ENCODE assay signal across 8 cellular contexts in the genomic region with DNA sequence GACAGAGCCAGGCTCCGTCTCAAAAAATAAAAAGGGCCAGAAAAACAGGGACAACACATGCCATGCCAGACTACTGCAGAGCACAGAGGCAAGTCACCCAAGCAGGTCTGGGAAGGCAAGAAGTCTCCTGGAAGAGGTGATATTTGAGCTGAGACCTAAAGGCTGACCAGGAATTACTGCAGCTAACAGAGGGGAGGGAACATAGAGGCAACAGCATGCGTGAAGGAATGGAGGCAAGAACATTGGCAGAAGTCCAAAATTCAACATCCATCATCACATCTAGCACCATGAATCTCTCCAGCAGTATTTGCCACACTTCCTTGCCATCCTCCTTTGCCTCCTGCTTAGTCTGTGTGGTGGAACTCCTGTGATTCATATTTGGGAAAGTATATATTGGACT. TPM values are rescaled to one million over a fixed set of nuclear protein-coding genes. Genes with fewer than 3 reads are reported as not detected.
DNase-seq lines count a peak whose midpoint lies in the region; ATAC-seq, FAIRE-seq and TF ChIP-seq lines count a peak whose summit lies in the region.

No MANE protein-coding gene starts in this region.

- BruUV-seq in HepG2 (replicated peaks; lab: Mats Ljungman, UMichigan) = no TSS peak

- H3K36me3 Mint-ChIP-seq in activated T-helper 1 cell treated with anti-CD3 and anti-CD28 coated beads, Interleukin-12 subunit alpha, Interleukin-12 subunit beta, Interleukin-2, Interleukin-4 antibody, amounts not matched to agents 30 ng/mL and 10 ng/mL and 1 ng/mL, durations not matched to agents 14 hours and 24 hours and 36 hours (ENCODE audit: low read depth) = peaks cover 14% of the 10 kb centered on the region

- H2AFZ ChIP-seq in HepG2 (ENCODE audit: low read length) = peak overlapping the region; percentile 16

- no peak for ATAC-seq in HepG2
- no peak for ATAC-seq in right lobe of liver
- no peak for ATAC-seq in upper lobe of right lung
- ATAC-seq in foreskin keratinocyte = no peak
- no peak for ATAC-seq in HG02678 (IDR thresholded peaks at IDR 0.05; ENCODE audit: unreplicated experiment)
- ATAC-seq in right cardiac atrium = no peak

- in situ Hi-C loops in HepG2 (cut with HindIII; ENCODE audit: extremely low pct_ligation_motif_present, low pct_unique_long_range_greater_than_20kb) = loop anchor here (5.0 kb wide), 1 partner anchor 196 kb away; the partner anchor contains the start of gene PPARG

- no peaks in the 10 kb centered on the region for H3K27me3 ChIP-seq in HepG2 (ENCODE audit: control insufficient read depth in 1 of 2, insufficient read depth in 2 of 2, low read length in 2 of 2)
- no peaks in the 10 kb centered on the region for H3K27me3 ChIP-seq in right lobe of liver
- no peaks in the 10 kb centered on the region for H3K27me3 ChIP-seq in upper lobe of right lung
- H3K27me3 ChIP-seq in foreskin keratinocyte = no peaks in the 10 kb centered on the region
- H3K27me3 ChIP-seq in right cardiac atrium (ENCODE audit: control insufficient read depth, insufficient read depth) = no peaks in the 10 kb centered on the region

- peaks cover 17% of the 10 kb centered on the region for H3K79me2 ChIP-seq in HepG2 (ENCODE audit: insufficient read depth, low read length)

- intact Hi-C loops in HepG2 (cut with micrococcal nuclease; ENCODE audit: unreplicated experiment) (loop anchor here (5.0 to 10.0 kb wide), 3 partner anchors 169 to 306 kb away; partner anchors contain the start of gene PPARG), right lobe of liver (cut with DNase I) (no loop called here), upper lobe of right lung (cut with DNase I) (loop anchor here (5.0 kb wide), 1 partner anchor 346 kb away; no protein-coding TSS in a partner anchor), right cardiac atrium (cut with DNase I) (loop anchor here in 3 of 4 donors (5.0 kb wide), 2 partner anchors 196 to 346 kb away; partner anchors contain the start of gene PPARG (in 1 of the 3))
- intact Hi-C loops in activated T-helper 1 cell treated with anti-CD3 and anti-CD28 coated beads, Interleukin-12 subunit alpha, Interleukin-12 subunit beta, Interleukin-2, Interleukin-4 antibody, amounts not matched to agents 30 ng/mL and 10 ng/mL and 1 ng/mL, durations not matched to agents 14 hours and 24 hours and 36 hours (cut with micrococcal nuclease) = loop anchor here (5.0 to 10.0 kb wide), 6 partner anchors 171 to 1209 kb away; partner anchors contain the start of genes ATG7 and SYN2

- H3K4me3 ChIP-seq in HepG2 (replicated peaks in 1 of 3; ENCODE audit: insufficient read depth in 1 of 3, low read depth in 2 of 3, low read length in 3 of 3) = peak overlapping the region; percentile 58 to 84 (median 61); a peak in 5 of 6 replicates
- no peak overlapping the region for H3K4me3 ChIP-seq in right lobe of liver
- H3K4me3 ChIP-seq in upper lobe of right lung = peak overlapping the region; percentile 85
- H3K4me3 ChIP-seq in right cardiac atrium (ENCODE audit: low read length) = no peak overlapping the region

- no peak for TF ChIP-seq RAD21 in HepG2 (CRISPR knock-in tag; IDR thresholded peaks at IDR 0.05)

- FAIRE-seq in HepG2 (lab: Jason Lieb, UNC) = no peak

- TF ChIP-seq CTCF in HepG2 (CRISPR knock-in tag; IDR thresholded peaks at IDR 0.05) (no peak), right lobe of liver (IDR thresholded peaks at IDR 0.05) (no peak), upper lobe of right lung (IDR thresholded peaks at IDR 0.05) (no peak), foreskin keratinocyte (conservative IDR thresholded peaks at IDR 0.05) (no peak)

- peaks cover 40% of the 10 kb centered on the region for H3K4me1 Mint-ChIP-seq in activated T-helper 1 cell treated with anti-CD3 and anti-CD28 coated beads, Interleukin-12 subunit alpha, Interleukin-12 subunit beta, Interleukin-2, Interleukin-4 antibody, amounts not matched to agents 30 ng/mL and 10 ng/mL and 1 ng/mL, durations not matched to agents 14 hours and 24 hours and 36 hours (ENCODE audit: low read depth)

- DNase-seq in HepG2 (ENCODE audit: low spot score) = no peak
- no peak for DNase-seq in right lobe of liver
- DNase-seq in activated T-helper 1 cell treated with anti-CD3 and anti-CD28 coated beads, Interleukin-12 subunit alpha, Interleukin-12 subunit beta, Interleukin-2, Interleukin-4 antibody, amounts not matched to agents 30 ng/mL and 10 ng/mL and 1 ng/mL, durations not matched to agents 14 hours and 24 hours and 36 hours (ENCODE audit: low spot score) = no peak
- DNase-seq in kidney tubule cell (ENCODE audit: low spot score) = peak; percentile 65
- DNase-seq in upper lobe of right lung = no peak
- no peak for DNase-seq in foreskin keratinocyte
- DNase-seq in right cardiac atrium = no peak

- H3K4me2 ChIP-seq in HepG2 (ENCODE audit: low read depth, low read length) = peak overlapping the region; percentile 100

- 36% methylated on average over 2 of the region's 2 CpGs for WGBS in HepG2 (ENCODE audit: low lambda C conversion rate)
- 38% methylated on average over 2 of the region's 2 CpGs for WGBS in right lobe of liver (ENCODE audit: insufficient coverage, low coverage, low lambda C conversion rate, missing lambda C conversion rate)
- 43% methylated on average over 2 of the region's 2 CpGs for WGBS in right cardiac atrium

- H3K4me3 Mint-ChIP-seq in activated T-helper 1 cell treated with anti-CD3 and anti-CD28 coated beads, Interleukin-12 subunit alpha, Interleukin-12 subunit beta, Interleukin-2, Interleukin-4 antibody, amounts not matched to agents 30 ng/mL and 10 ng/mL and 1 ng/mL, durations not matched to agents 14 hours and 24 hours and 36 hours = peak overlapping the region; percentile 100

- H3K9me3 Mint-ChIP-seq in activated T-helper 1 cell treated with anti-CD3 and anti-CD28 coated beads, Interleukin-12 subunit alpha, Interleukin-12 subunit beta, Interleukin-2, Interleukin-4 antibody, amounts not matched to agents 30 ng/mL and 10 ng/mL and 1 ng/mL, durations not matched to agents 14 hours and 24 hours and 36 hours = no peaks in the 10 kb centered on the region

- H3K27ac Mint-ChIP-seq in activated T-helper 1 cell treated with anti-CD3 and anti-CD28 coated beads, Interleukin-12 subunit alpha, Interleukin-12 subunit beta, Interleukin-2, Interleukin-4 antibody, amounts not matched to agents 30 ng/mL and 10 ng/mL and 1 ng/mL, durations not matched to agents 14 hours and 24 hours and 36 hours = peak overlapping the region; percentile 98

- H3K36me3 ChIP-seq in HepG2 (replicated peaks in 1 of 2; ENCODE audit: control insufficient read depth in 1 of 2, insufficient read depth in 2 of 2, low read length in 2 of 2) = no peaks in the 10 kb centered on the region
- H3K36me3 ChIP-seq in right lobe of liver = no peaks in the 10 kb centered on the region
- H3K36me3 ChIP-seq in upper lobe of right lung = no peaks in the 10 kb centered on the region

- no peak for TF ChIP-seq EP300 in HepG2 (IDR thresholded peaks at IDR 0.05; ENCODE audit: low read depth in 2 of 2, low read length in 2 of 2)
- TF ChIP-seq EP300 in HepG2 (CRISPR knock-in tag; IDR thresholded peaks at IDR 0.05; ENCODE audit: borderline replicate concordance) = no peak

- CTCF ChIA-PET in HepG2 (lab: Yijun Ruan, JAX; ENCODE audit: low intra/inter-chr PET ratio, low total read pairs) = no interaction called here

- H3K9ac ChIP-seq in HepG2 (ENCODE audit: insufficient read depth, low read depth, low read length) = peak overlapping the region; percentile 74

- no peak for TF ChIP-seq POLR2A in HepG2 (IDR thresholded peaks at IDR 0.05; ENCODE audit: insufficient read depth in 1 of 2, low read depth in 2 of 2, low read length in 2 of 2)
- TF ChIP-seq POLR2A in right lobe of liver (IDR thresholded peaks at IDR 0.05) = no peak

- H3K9me3 ChIP-seq in HepG2 (ENCODE audit: low read length) (no peaks in the 10 kb centered on the region), right lobe of liver (no peaks in the 10 kb centered on the region), upper lobe of right lung (no peaks in the 10 kb centered on the region), right cardiac atrium (ENCODE audit: control insufficient read depth, low read length) (no peaks in the 10 kb centered on the region)

- POLR2A ChIA-PET in HepG2 (lab: Yijun Ruan, JAX) = interaction anchor here (1.0 to 3.1 kb wide), 3 partner anchors 12 to 78 kb away, joined by 3 to 19 read pairs (median 13); no protein-coding TSS in a partner anchor

- H3K4me1 ChIP-seq in HepG2 (ENCODE audit: insufficient read depth, low read length) (peaks cover 59% of the 10 kb centered on the region), right lobe of liver (peaks cover 0 to 19% (median 4%) of the 10 kb centered on the region in 4 donors), upper lobe of right lung (peaks cover 20% of the 10 kb centered on the region), foreskin keratinocyte (peaks cover 10% of the 10 kb centered on the region), right cardiac atrium (ENCODE audit: control insufficient read depth, insufficient read depth, low read length) (peaks cover 7% of the 10 kb centered on the region)

- no peaks in the 10 kb centered on the region for H3K27me3 Mint-ChIP-seq in activated T-helper 1 cell treated with anti-CD3 and anti-CD28 coated beads, Interleukin-12 subunit alpha, Interleukin-12 subunit beta, Interleukin-2, Interleukin-4 antibody, amounts not matched to agents 30 ng/mL and 10 ng/mL and 1 ng/mL, durations not matched to agents 14 hours and 24 hours and 36 hours (ENCODE audit: insufficient read depth)

- H4K20me1 ChIP-seq in HepG2 (ENCODE audit: insufficient read depth, low read length) = no peaks in the 10 kb centered on the region

- H3K27ac ChIP-seq in HepG2 (ENCODE audit: extremely low read length, insufficient read depth, low read length) (peak overlapping the region; percentile 75), right lobe of liver (peak overlapping the region in 1 of 3 donors; percentile 48), upper lobe of right lung (peak overlapping the region; percentile 65), foreskin keratinocyte (no peak overlapping the region), right cardiac atrium (ENCODE audit: low read length) (no peak overlapping the region)

RNA-seq across cellular contexts. Expression of gene TSEN2, which starts 0.9 kb away (rescaled TPM):
- total RNA-seq in HepG2 (2016; rRNA removed; fragmentation: Illumina TruSeq; extraction: Trizol) = 16.4 and 17.3 TPM in 2 replicates
- 8.7 and 13.6 TPM in 2 replicates for total RNA-seq in HepG2 (2016; cell fraction: cytosol; rRNA removed; fragmentation: Illumina TruSeq; extraction: Trizol; ENCODE audit: low read depth)
- 15.8 and 19.3 TPM in 2 replicates for total RNA-seq in HepG2 (2016; cell fraction: insoluble cytoplasmic fraction; rRNA removed; fragmentation: Illumina TruSeq; extraction: Trizol)
- 9.1 and 9.4 TPM in 2 replicates for total RNA-seq in HepG2 (2016; cell fraction: membrane; rRNA removed; fragmentation: Illumina TruSeq; extraction: Trizol)
- 21.4 and 24.3 TPM in 2 replicates for total RNA-seq in HepG2 (2016; cell fraction: nucleus; rRNA removed; fragmentation: Illumina TruSeq; extraction: Trizol)
- polyA plus RNA-seq in HepG2 (2011; rRNA removed) = 11.0 and 11.5 TPM in 2 replicates
- 3.9 and 4.1 TPM in 2 replicates for polyA plus RNA-seq in HepG2 (2011; cell fraction: cytosol; rRNA removed)
- polyA plus RNA-seq in HepG2 (2011; cell fraction: nucleus; rRNA removed) = 14.2 and 17.5 TPM in 2 replicates
- 8.1 and 9.3 TPM in 2 replicates for polyA plus RNA-seq in HepG2 (2012)
- polyA plus RNA-seq in HepG2 (2016; cell fraction: cytosol; fragmentation: Illumina TruSeq; extraction: Trizol; ENCODE audit: low read depth) = 2.0 and 2.5 TPM in 2 replicates
- polyA plus RNA-seq in HepG2 (2016; cell fraction: insoluble cytoplasmic fraction; fragmentation: Illumina TruSeq; extraction: Trizol; ENCODE audit: low read depth) = 13.0 and 13.8 TPM in 2 replicates
- 2.9 and 4.2 TPM in 2 replicates for polyA plus RNA-seq in HepG2 (2016; cell fraction: membrane; fragmentation: Illumina TruSeq; extraction: Trizol; ENCODE audit: low read depth)
- 28.7 and 33.4 TPM in 2 replicates for polyA plus RNA-seq in HepG2 (2016; cell fraction: nucleus; fragmentation: Illumina TruSeq; extraction: Trizol; ENCODE audit: insufficient read depth, low read depth)
- 19.0 and 68.2 TPM in 2 replicates for polyA minus RNA-seq in HepG2 (2011; rRNA and poly(A)+ RNA removed; ENCODE audit: low replicate concordance)
- 5.5 and 5.6 TPM in 2 replicates for polyA minus RNA-seq in HepG2 (2011; cell fraction: cytosol; rRNA and poly(A)+ RNA removed)
- 27.9 and 34.7 TPM in 2 replicates for polyA minus RNA-seq in HepG2 (2011; cell fraction: nucleus; rRNA and poly(A)+ RNA removed)
- total RNA-seq in right lobe of liver = 1 to 10 TPM; 4.7 to 9.2 (median 6.4) TPM
- 33.4 and 33.5 TPM in 2 replicates for total RNA-seq in activated T-helper 1 cell treated with anti-CD3 and anti-CD28 coated beads, Interleukin-12 subunit alpha, Interleukin-12 subunit beta, Interleukin-2, Interleukin-4 antibody, amounts not matched to agents 30 ng/mL and 10 ng/mL and 1 ng/mL, durations not matched to agents 14 hours and 24 hours and 36 hours
- 16.0 TPM for total RNA-seq in upper lobe of right lung
- total RNA-seq in foreskin keratinocyte = 17.8 and 20.1 TPM in 2 replicates
- 13.3 and 15.6 TPM in 2 replicates for polyA plus RNA-seq in foreskin keratinocyte
- 10 to 100 TPM; 13.9 to 21.4 (median 20.0) TPM for total RNA-seq in right cardiac atrium
- 18.6 TPM for polyA plus RNA-seq in right cardiac atrium

Comparison
In these comparisons a context has a peak if more than half of its experiments do, and no peak if none do; other contexts are left out.
1. H3K4me3 ChIP-seq: peak in HepG2 (3 of 3) and upper lobe of right lung (single experiment); none in right lobe of liver (0 of 3) and right cardiac atrium (single experiment).
2. intact Hi-C loops: an anchor here in HepG2 (5.0 to 10.0 kb wide), activated T-helper 1 cell treated with anti-CD3 and anti-CD28 coated beads, Interleukin-12 subunit alpha, Interleukin-12 subunit beta, Interleukin-2, Interleukin-4 antibody, amounts not matched to agents 30 ng/mL and 10 ng/mL and 1 ng/mL, durations not matched to agents 14 hours and 24 hours and 36 hours (5.0 to 10.0 kb wide), upper lobe of right lung (5.0 kb wide) and right cardiac atrium (5.0 kb wide); none called in right lobe of liver.
3. H3K27ac ChIP-seq: peak in HepG2 (single experiment) and upper lobe of right lung (single experiment); none in foreskin keratinocyte (single experiment) and right cardiac atrium (single experiment).